ENCODE assay signal across 11 cellular contexts in genomic region chr5:170826117-170826516, GRCh38. TPM values are rescaled to one million over a fixed set of nuclear protein-coding genes. Genes with fewer than 3 reads are reported as not detected.
"Had no signal": no experiment of that assay in that cellular context is flagged by ENCODE, and none has a peak within 500 bp of the region (broad histone marks: within the 10 kb centered on the region; RNA-seq: fewer than 3 reads in every experiment).

No MANE protein-coding gene starts in this region.

- H3K27ac ChIP-seq: HL-60, KMS-11 had no signal

- ATAC-seq: GM23338, HCT116 had no signal

- H3K4me1 Mint-ChIP-seq: GM23338 had no signal

- H3K36me3 ChIP-seq: HAP-1 had no signal

- H3K4me2 ChIP-seq: GM23338, KMS-11 had no signal

- H3K9ac ChIP-seq: KMS-11 had no signal

- H3K4me1 ChIP-seq: HAP-1 had no signal

- DNase-seq: H7, IMR-90, Karpas-422, KBM-7 had no signal

- H3K27ac Mint-ChIP-seq: GM23338 had no signal

- H3K9me3 ChIP-seq: HAP-1 had no signal

- H2AFZ ChIP-seq: GM23338 had no signal

- H3K4me3 ChIP-seq: GM23338, HAP-1 had no signal

- H3K4me3 Mint-ChIP-seq: GM23338 had no signal

RNA-seq across cellular contexts. Expression of gene RANBP17, which starts 35.7 kb away (rescaled TPM):
- total RNA-seq: H4 had no signal

RNA-seq across cellular contexts. Expression of gene GABRP, which starts 42.6 kb away (rescaled TPM):
- total RNA-seq: H4, HT1080, IMR-90 had no signal
- polyA plus RNA-seq: IMR-90 had no signal
